ENCODE assay signal across 16 cellular contexts in the genomic region with DNA sequence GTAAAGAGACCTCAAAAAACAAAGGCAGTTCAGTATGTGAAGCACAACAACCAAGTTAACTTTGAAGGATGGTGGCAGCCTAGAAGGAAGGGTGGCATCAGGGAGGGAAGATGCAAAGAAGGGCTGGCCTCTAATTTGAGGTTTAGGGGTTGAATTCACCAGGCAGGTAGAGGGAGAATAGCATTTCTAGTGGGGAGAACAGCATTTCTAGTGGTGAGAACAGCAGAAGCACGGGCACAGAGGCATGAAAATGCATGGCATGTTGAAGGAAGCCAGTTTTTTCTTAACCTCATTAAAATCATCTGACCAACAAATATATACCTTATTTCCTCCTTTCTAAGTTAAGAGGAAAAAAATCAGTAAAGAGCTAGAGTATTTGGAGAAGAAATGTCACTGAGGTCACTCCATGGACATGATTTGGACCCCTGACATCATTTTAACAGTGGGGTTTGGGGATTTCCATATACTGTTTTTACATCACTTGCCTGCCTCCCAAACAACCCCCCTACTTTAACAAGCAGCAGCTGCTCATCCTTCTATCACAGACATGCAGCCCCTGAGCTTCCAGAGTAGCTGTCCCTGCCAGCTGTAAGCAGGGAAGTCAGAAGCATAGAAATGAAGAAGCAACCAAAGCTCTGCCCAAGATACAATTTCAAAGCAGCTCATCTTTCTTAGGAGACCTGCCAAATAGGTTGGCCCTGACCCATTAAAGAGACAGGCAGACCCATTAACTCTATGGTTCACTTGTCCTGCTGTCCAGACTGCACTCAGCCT. TPM values are rescaled to one million over a fixed set of nuclear protein-coding genes. Genes with fewer than 3 reads are reported as not detected.
DNase-seq lines count a peak whose midpoint lies in the region; TF ChIP-seq lines count a peak whose summit lies in the region.
"Had no signal": no experiment of that assay in that cellular context is flagged by ENCODE, and none has a peak within 500 bp of the region (broad histone marks: within the 10 kb centered on the region; RNA-seq: fewer than 3 reads in every experiment).

No MANE protein-coding gene starts in this region.

- no peaks in the 10 kb centered on the region for H3K4me1 Mint-ChIP-seq in type B pancreatic cell (ENCODE audit: unreplicated experiment)

- H3K4me1 ChIP-seq in SJCRH30 (peaks cover 20% of the 10 kb centered on the region), skeletal muscle satellite cell (ENCODE audit: control insufficient read depth, insufficient read depth, low read length) (peaks cover 40% of the 10 kb centered on the region)

- no peak overlapping the region for H3K4me3 Mint-ChIP-seq in type B pancreatic cell
- H3K4me3 Mint-ChIP-seq: activated CD4-positive, alpha-beta memory T cell treated with anti-CD3 and anti-CD28 coated beads for 36 hours had no signal

- H3K36me3 ChIP-seq in SJCRH30 (no peaks in the 10 kb centered on the region), skeletal muscle satellite cell (ENCODE audit: insufficient read depth, low read length) (no peaks in the 10 kb centered on the region)

- H3K27me3 Mint-ChIP-seq in type B pancreatic cell = no peaks in the 10 kb centered on the region
- H3K27me3 Mint-ChIP-seq: activated CD4-positive, alpha-beta memory T cell treated with anti-CD3 and anti-CD28 coated beads for 36 hours had no signal

- no peak overlapping the region for H3K4me3 ChIP-seq in SJCRH30
- H3K4me3 ChIP-seq in fibroblast of pulmonary artery (replicated peaks; ENCODE audit: low read depth, low read length) = no peak overlapping the region
- H3K4me3 ChIP-seq in skeletal muscle satellite cell (ENCODE audit: low read length) = no peak overlapping the region
- H3K4me3 ChIP-seq: esophagus squamous epithelium had no signal

- H3K4me2 ChIP-seq in skeletal muscle satellite cell (ENCODE audit: low read length) = peak overlapping the region; percentile 62

- peaks cover 8% of the 10 kb centered on the region for H3K36me3 Mint-ChIP-seq in type B pancreatic cell

- no peaks in the 10 kb centered on the region for H3K9me3 Mint-ChIP-seq in type B pancreatic cell
- H3K9me3 Mint-ChIP-seq: activated CD4-positive, alpha-beta memory T cell treated with anti-CD3 and anti-CD28 coated beads for 36 hours had no signal

- no peaks in the 10 kb centered on the region for H3K9me3 ChIP-seq in SJCRH30 (replicated peaks)
- no peaks in the 10 kb centered on the region for H3K9me3 ChIP-seq in skeletal muscle satellite cell (replicated peaks; ENCODE audit: low read length)
- H3K9me3 ChIP-seq: esophagus squamous epithelium had no signal

- H3K9ac ChIP-seq in skeletal muscle satellite cell (ENCODE audit: low read depth, low read length) = peak overlapping the region; percentile 65

- TF ChIP-seq CTCF in fibroblast of pulmonary artery (IDR thresholded peaks at IDR 0.05; ENCODE audit: low read length, missing control alignments) (peak; percentile 28), type B pancreatic cell (conservative IDR thresholded peaks at IDR 0.05) (no peak)

- DNase-seq in GM03348 (ENCODE audit: low spot score) (peak; percentile 51), SJCRH30 (peak; percentile 45 to 68), fibroblast of pulmonary artery (ENCODE audit: low read depth) (peak; percentile 45), type B pancreatic cell (ENCODE audit: extremely low spot score, unreplicated experiment) (no peak), medulla oblongata (ENCODE audit: extremely low spot score) (no peak), H4 (ENCODE audit: low spot score) (no peak)
- no peak for DNase-seq in stimulated activated CD4-positive, alpha-beta T cell treated with anti-CD3 and anti-CD28 coated beads, Interleukin-4, amount 100 ng/mL, for 24 hours
- DNase-seq: activated CD4-positive, alpha-beta memory T cell treated with anti-CD3 and anti-CD28 coated beads for 36 hours; amniotic stem cell; esophagus squamous epithelium; GDM1; NCI-H2171 treated with DMSO at 0.1 percent for 48 hours; SIG-M5; stimulated activated CD4-positive, alpha-beta T cell treated with anti-CD3 and anti-CD28 coated beads, Interleukin-12 subunit alpha, Interleukin-12 subunit beta, amount 100 ng/mL, for 4 hours; stimulated activated naive CD4-positive, alpha-beta T cell had no signal

- no peak overlapping the region for H3K27ac ChIP-seq in SJCRH30
- H3K27ac ChIP-seq: esophagus squamous epithelium had no signal

- H3K27me3 ChIP-seq in SJCRH30 (no peaks in the 10 kb centered on the region), skeletal muscle satellite cell (ENCODE audit: control insufficient read depth, insufficient read depth, low read length) (no peaks in the 10 kb centered on the region)
- H3K27me3 ChIP-seq: esophagus squamous epithelium had no signal

- H3K27ac Mint-ChIP-seq in type B pancreatic cell = no peak overlapping the region

RNA-seq across cellular contexts. Expression of a gene that starts 2.4 kb away (rescaled TPM):
- 0.10 TPM in 1 of 2 replicates, not detected in the other for total RNA-seq in SJCRH30 (2014; rRNA removed; shearing (Covaris generic))
- 0.51 TPM in 1 of 2 replicates, not detected in the other for total RNA-seq in skeletal muscle satellite cell (2012; rRNA removed)
- total RNA-seq in type B pancreatic cell (ENCODE audit: low replicate concordance) = 1.4 and 2.6 TPM in 2 replicates
- 0.06 and 0.54 TPM in 2 replicates for total RNA-seq in H4 (2014; rRNA removed; shearing (Covaris generic))

RNA-seq across cellular contexts. Expression of a gene that starts 14.4 kb away (rescaled TPM):
- 48.9 and 62.9 TPM in 2 replicates for total RNA-seq in SJCRH30 (2014; rRNA removed; shearing (Covaris generic))
- 10.6 and 15.1 TPM in 2 replicates for total RNA-seq in skeletal muscle satellite cell (2012; rRNA removed)
- 28.3 and 32.0 TPM in 2 replicates for total RNA-seq in type B pancreatic cell (ENCODE audit: low replicate concordance)
- 90.9 and 100 TPM in 2 replicates for total RNA-seq in H4 (2014; rRNA removed; shearing (Covaris generic))

RNA-seq across cellular contexts. Expression of a gene that starts 40.0 kb away (rescaled TPM):
- total RNA-seq in SJCRH30 (2014; rRNA removed; shearing (Covaris generic)) = 0.08 and 0.10 TPM in 2 replicates
- total RNA-seq in skeletal muscle satellite cell (2012; rRNA removed) = 0.25 and 0.87 TPM in 2 replicates
- total RNA-seq in type B pancreatic cell (ENCODE audit: low replicate concordance) = 2.1 and 19.0 TPM in 2 replicates
- 0.17 TPM in 1 of 2 replicates, not detected in the other for total RNA-seq in H4 (2014; rRNA removed; shearing (Covaris generic))

Comparison
In these comparisons a context has a peak if more than half of its experiments do, and no peak if none do; other contexts are left out.
1. DNase-seq: peak in GM03348 (single experiment), SJCRH30 (2 of 2) and fibroblast of pulmonary artery (single experiment); none in type B pancreatic cell (single experiment), medulla oblongata (single experiment), stimulated activated CD4-positive, alpha-beta T cell treated with anti-CD3 and anti-CD28 coated beads, Interleukin-4, amount 100 ng/mL, for 24 hours (single experiment) and H4 (single experiment).